23 cellular contexts compared by ENCODE assay signal in genomic region chr10:72588266-72588665, GRCh38.
"Had no signal": no experiment of that assay in that cellular context is flagged by ENCODE, and none has a peak within 500 bp of the region (broad histone marks: within the 10 kb centered on the region; RNA-seq: fewer than 3 reads in every experiment).

No MANE protein-coding gene starts in this region.

- DNase-seq: activated naive CD8-positive, alpha-beta T cell treated with anti-CD3 and anti-CD28 coated beads, Interleukin-2, amount 10 ng/mL, durations not matched to agents 7 days and 5 days; activated T-cell treated with anti-CD3 and anti-CD28 coated beads, Interleukin-2, amount 50 U/mL, for 1 hour; amygdala; effector CD4-positive, alpha-beta T cell; head of caudate nucleus; hypothalamus; left colon; mucosa of descending colon; occipital lobe; small intestine; stimulated activated CD4-positive, alpha-beta T cell treated with anti-CD3 and anti-CD28 coated beads, Interleukin-2, amount 100 ng/mL, for 24 hours; T-helper 1 cell; T-helper 9 cell; testis; trophoblast cell; uterus had no signal

- H3K27ac Mint-ChIP-seq: activated naive CD8-positive, alpha-beta T cell treated with anti-CD3 and anti-CD28 coated beads, Interleukin-2, amount 10 ng/mL, durations not matched to agents 7 days and 5 days; activated T-helper 17 cell treated with anti-CD3 and anti-CD28 coated beads, Interleukin-2, amount 50 U/mL, for 72 hours; brain; dendritic cell treated with granulocyte-macrophage colony-stimulating factor and Interleukin-4, amounts not matched to agents 40 ng/mL and 50 ng/mL, for 4 days; memory B cell; stimulated activated memory B cell treated with anti-CD40 and anti-IgM and Interleukin-4, amounts not matched to agents 10 μg/mL and 1 μg/mL and 100 μg/mL, for 72 hours had no signal

- H3K4me3 Mint-ChIP-seq: activated naive CD8-positive, alpha-beta T cell treated with anti-CD3 and anti-CD28 coated beads, Interleukin-2, amount 10 ng/mL, durations not matched to agents 7 days and 5 days; activated T-helper 17 cell treated with anti-CD3 and anti-CD28 coated beads, Interleukin-2, amount 50 U/mL, for 72 hours; brain; dendritic cell treated with granulocyte-macrophage colony-stimulating factor and Interleukin-4, amounts not matched to agents 40 ng/mL and 50 ng/mL, for 4 days; memory B cell; stimulated activated memory B cell treated with anti-CD40 and anti-IgM and Interleukin-4, amounts not matched to agents 10 μg/mL and 1 μg/mL and 100 μg/mL, for 72 hours had no signal

- H3K9me3 Mint-ChIP-seq: activated T-helper 17 cell treated with anti-CD3 and anti-CD28 coated beads, Interleukin-2, amount 50 U/mL, for 72 hours had no signal

- ATAC-seq: activated T-helper 17 cell treated with anti-CD3 and anti-CD28 coated beads, Interleukin-2, amount 50 U/mL, for 72 hours; gastroesophageal sphincter; left colon; mucosa of descending colon; sciatic nerve; stimulated activated memory B cell treated with anti-CD40 and anti-IgM and Interleukin-4, amounts not matched to agents 10 μg/mL and 1 μg/mL and 100 μg/mL, for 72 hours had no signal

- H3K4me1 Mint-ChIP-seq: brain had no signal

- H3K4me3 ChIP-seq: gastroesophageal sphincter, mucosa of descending colon, testis, uterus had no signal

- H3K27me3 Mint-ChIP-seq: activated naive CD8-positive, alpha-beta T cell treated with anti-CD3 and anti-CD28 coated beads, Interleukin-2, amount 10 ng/mL, durations not matched to agents 7 days and 5 days; activated T-helper 17 cell treated with anti-CD3 and anti-CD28 coated beads, Interleukin-2, amount 50 U/mL, for 72 hours; brain; dendritic cell treated with granulocyte-macrophage colony-stimulating factor and Interleukin-4, amounts not matched to agents 40 ng/mL and 50 ng/mL, for 4 days; memory B cell; stimulated activated memory B cell treated with anti-CD40 and anti-IgM and Interleukin-4, amounts not matched to agents 10 μg/mL and 1 μg/mL and 100 μg/mL, for 72 hours had no signal

- H3K9me3 ChIP-seq: gastroesophageal sphincter, mucosa of descending colon, testis, uterus had no signal
